1 cellular context compared by ENCODE assay signal in the genomic region with DNA sequence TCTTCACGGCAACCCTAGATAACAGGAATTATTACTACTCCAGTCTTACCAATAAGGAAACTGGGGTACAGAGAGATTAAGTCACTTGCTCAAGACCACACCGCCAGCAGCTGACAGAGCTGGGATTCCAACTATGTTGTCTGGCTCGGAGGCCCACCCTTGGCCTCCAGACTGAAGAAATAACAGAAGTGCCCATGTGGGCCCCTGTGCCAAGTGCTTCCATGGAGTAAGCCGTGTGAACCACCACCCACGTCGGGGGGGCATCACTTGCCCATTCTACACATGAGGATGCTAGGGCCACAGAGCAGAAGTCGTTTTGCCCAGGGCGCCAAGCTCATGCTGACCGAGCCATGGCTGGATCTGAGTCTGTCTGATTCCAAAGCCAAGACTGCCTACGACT.
TF ChIP-seq lines count a peak whose summit lies in the region.

No MANE protein-coding gene starts in this region.

TF ChIP-seq in GM23338, 12 proteins besides CTCF, POLR2A, EP300 and RAD21 (continued from another document):
- TF ChIP-seq, protein P1, sequence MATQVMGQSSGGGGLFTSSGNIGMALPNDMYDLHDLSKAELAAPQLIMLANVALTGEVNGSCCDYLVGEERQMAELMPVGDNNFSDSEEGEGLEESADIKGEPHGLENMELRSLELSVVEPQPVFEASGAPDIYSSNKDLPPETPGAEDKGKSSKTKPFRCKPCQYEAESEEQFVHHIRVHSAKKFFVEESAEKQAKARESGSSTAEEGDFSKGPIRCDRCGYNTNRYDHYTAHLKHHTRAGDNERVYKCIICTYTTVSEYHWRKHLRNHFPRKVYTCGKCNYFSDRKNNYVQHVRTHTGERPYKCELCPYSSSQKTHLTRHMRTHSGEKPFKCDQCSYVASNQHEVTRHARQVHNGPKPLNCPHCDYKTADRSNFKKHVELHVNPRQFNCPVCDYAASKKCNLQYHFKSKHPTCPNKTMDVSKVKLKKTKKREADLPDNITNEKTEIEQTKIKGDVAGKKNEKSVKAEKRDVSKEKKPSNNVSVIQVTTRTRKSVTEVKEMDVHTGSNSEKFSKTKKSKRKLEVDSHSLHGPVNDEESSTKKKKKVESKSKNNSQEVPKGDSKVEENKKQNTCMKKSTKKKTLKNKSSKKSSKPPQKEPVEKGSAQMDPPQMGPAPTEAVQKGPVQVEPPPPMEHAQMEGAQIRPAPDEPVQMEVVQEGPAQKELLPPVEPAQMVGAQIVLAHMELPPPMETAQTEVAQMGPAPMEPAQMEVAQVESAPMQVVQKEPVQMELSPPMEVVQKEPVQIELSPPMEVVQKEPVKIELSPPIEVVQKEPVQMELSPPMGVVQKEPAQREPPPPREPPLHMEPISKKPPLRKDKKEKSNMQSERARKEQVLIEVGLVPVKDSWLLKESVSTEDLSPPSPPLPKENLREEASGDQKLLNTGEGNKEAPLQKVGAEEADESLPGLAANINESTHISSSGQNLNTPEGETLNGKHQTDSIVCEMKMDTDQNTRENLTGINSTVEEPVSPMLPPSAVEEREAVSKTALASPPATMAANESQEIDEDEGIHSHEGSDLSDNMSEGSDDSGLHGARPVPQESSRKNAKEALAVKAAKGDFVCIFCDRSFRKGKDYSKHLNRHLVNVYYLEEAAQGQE (IDR thresholded peaks at IDR 0.05; ENCODE audit: unreplicated experiment) = no peak
- TF ChIP-seq, protein P2, sequence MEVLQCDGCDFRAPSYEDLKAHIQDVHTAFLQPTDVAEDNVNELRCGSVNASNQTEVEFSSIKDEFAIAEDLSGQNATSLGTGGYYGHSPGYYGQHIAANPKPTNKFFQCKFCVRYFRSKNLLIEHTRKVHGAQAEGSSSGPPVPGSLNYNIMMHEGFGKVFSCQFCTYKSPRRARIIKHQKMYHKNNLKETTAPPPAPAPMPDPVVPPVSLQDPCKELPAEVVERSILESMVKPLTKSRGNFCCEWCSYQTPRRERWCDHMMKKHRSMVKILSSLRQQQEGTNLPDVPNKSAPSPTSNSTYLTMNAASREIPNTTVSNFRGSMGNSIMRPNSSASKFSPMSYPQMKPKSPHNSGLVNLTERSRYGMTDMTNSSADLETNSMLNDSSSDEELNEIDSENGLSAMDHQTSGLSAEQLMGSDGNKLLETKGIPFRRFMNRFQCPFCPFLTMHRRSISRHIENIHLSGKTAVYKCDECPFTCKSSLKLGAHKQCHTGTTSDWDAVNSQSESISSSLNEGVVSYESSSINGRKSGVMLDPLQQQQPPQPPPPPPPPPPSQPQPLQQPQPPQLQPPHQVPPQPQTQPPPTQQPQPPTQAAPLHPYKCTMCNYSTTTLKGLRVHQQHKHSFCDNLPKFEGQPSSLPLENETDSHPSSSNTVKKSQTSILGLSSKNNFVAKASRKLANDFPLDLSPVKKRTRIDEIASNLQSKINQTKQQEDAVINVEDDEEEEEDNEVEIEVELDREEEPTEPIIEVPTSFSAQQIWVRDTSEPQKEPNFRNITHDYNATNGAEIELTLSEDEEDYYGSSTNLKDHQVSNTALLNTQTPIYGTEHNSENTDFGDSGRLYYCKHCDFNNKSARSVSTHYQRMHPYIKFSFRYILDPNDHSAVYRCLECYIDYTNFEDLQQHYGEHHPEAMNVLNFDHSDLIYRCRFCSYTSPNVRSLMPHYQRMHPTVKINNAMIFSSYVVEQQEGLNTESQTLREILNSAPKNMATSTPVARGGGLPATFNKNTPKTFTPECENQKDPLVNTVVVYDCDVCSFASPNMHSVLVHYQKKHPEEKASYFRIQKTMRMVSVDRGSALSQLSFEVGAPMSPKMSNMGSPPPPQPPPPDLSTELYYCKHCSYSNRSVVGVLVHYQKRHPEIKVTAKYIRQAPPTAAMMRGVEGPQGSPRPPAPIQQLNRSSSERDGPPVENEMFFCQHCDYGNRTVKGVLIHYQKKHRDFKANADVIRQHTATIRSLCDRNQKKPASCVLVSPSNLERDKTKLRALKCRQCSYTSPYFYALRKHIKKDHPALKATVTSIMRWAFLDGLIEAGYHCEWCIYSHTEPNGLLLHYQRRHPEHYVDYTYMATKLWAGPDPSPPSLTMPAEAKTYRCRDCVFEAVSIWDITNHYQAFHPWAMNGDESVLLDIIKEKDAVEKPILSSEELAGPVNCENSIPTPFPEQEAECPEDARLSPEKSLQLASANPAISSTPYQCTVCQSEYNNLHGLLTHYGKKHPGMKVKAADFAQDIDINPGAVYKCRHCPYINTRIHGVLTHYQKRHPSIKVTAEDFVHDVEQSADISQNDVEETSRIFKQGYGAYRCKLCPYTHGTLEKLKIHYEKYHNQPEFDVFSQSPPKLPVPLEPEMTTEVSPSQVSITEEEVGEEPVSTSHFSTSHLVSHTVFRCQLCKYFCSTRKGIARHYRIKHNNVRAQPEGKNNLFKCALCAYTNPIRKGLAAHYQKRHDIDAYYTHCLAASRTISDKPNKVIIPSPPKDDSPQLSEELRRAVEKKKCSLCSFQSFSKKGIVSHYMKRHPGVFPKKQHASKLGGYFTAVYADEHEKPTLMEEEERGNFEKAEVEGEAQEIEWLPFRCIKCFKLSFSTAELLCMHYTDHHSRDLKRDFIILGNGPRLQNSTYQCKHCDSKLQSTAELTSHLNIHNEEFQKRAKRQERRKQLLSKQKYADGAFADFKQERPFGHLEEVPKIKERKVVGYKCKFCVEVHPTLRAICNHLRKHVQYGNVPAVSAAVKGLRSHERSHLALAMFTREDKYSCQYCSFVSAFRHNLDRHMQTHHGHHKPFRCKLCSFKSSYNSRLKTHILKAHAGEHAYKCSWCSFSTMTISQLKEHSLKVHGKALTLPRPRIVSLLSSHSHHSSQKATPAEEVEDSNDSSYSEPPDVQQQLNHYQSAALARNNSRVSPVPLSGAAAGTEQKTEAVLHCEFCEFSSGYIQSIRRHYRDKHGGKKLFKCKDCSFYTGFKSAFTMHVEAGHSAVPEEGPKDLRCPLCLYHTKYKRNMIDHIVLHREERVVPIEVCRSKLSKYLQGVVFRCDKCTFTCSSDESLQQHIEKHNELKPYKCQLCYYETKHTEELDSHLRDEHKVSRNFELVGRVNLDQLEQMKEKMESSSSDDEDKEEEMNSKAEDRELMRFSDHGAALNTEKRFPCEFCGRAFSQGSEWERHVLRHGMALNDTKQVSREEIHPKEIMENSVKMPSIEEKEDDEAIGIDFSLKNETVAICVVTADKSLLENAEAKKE (CRISPR knock-in tag; IDR thresholded peaks at IDR 0.05) = no peak
- TF ChIP-seq JUNB (IDR thresholded peaks at IDR 0.05; ENCODE audit: unreplicated experiment) (no peak), ZNF114 (CRISPR knock-in tag; IDR thresholded peaks at IDR 0.05) (no peak), EZH2 (IDR thresholded peaks at IDR 0.05; ENCODE audit: low read depth, unreplicated experiment) (no peak), ZNF331 (CRISPR knock-in tag; IDR thresholded peaks at IDR 0.05; ENCODE audit: low read depth) (no peak), POLR2AphosphoS5 (IDR thresholded peaks at IDR 0.05; ENCODE audit: low read depth) (no peak), EZH2phosphoT487 (IDR thresholded peaks at IDR 0.05; ENCODE audit: unreplicated experiment) (no peak), CREB1 (CRISPR knock-in tag; IDR thresholded peaks at IDR 0.05; ENCODE audit: low read depth) (no peak), STAT1 (IDR thresholded peaks at IDR 0.05; ENCODE audit: unreplicated experiment) (no peak)
- TF ChIP-seq, protein P3, sequence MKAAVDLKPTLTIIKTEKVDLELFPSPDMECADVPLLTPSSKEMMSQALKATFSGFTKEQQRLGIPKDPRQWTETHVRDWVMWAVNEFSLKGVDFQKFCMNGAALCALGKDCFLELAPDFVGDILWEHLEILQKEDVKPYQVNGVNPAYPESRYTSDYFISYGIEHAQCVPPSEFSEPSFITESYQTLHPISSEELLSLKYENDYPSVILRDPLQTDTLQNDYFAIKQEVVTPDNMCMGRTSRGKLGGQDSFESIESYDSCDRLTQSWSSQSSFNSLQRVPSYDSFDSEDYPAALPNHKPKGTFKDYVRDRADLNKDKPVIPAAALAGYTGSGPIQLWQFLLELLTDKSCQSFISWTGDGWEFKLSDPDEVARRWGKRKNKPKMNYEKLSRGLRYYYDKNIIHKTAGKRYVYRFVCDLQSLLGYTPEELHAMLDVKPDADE (IDR thresholded peaks at IDR 0.05) = no peak
